ENCODE assay signal across 14 cellular contexts in the genomic region with DNA sequence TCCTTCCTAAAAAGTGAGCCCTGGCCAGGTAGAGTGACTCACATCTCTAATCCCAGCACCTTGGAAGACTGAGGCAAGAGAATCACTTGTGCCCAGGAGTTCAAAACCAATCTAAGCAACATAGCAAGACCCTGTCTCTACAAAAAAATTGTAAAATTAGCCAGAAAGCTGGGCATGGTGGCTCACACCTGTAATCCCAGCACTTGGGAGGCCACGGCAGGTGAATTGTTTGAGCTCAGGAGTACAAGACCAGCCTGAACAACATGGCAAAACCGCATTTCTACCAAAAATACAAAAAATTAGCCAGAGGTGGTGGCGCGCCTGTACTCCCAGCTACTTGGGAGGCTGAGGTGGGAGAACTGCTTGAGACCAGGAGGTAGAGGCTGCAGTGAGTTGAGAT. TPM values are rescaled to one million over a fixed set of nuclear protein-coding genes. Genes with fewer than 3 reads are reported as not detected.
"Had no signal": no experiment of that assay in that cellular context is flagged by ENCODE, and none has a peak within 500 bp of the region (broad histone marks: within the 10 kb centered on the region; RNA-seq: fewer than 3 reads in every experiment).

No MANE protein-coding gene starts in this region.

RNA-seq across cellular contexts. Expression of gene GOLGA6L6, which starts 49.0 kb away (rescaled TPM):
- total RNA-seq: stomach, subcutaneous adipose tissue, suprapubic skin, temporal lobe, thoracic aorta, thyroid gland, tibial nerve, transverse colon, upper lobe of left lung, upper lobe of right lung, ureter, urinary bladder, uterus, vagina had no signal
